ENCODE assay signal across 8 cellular contexts in the genomic region with DNA sequence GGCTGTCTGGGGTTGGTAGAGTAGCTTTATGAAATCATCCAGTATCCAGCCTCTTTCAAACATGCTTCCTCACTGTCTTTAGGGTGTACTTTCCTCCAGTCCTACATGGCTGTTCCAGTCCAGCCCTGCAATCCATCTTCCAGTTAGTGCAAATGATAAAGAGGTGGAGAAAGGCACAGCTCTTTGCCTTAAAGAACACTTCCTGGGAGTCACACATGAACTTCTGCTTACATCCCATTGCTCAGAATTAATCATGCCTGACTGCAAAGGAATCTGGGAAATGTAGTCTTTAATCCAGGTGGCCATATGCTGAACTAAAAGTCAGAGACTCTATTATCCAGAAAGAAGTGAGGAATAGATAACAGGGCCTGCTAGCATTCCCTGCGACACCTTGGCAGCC.
DNase-seq lines count a peak whose midpoint lies in the region; ATAC-seq and TF ChIP-seq lines count a peak whose summit lies in the region.

No MANE protein-coding gene starts in this region.

- TF ChIP-seq CTCF in right lobe of liver (IDR thresholded peaks at IDR 0.05), result no peak

- no peak overlapping the region for H3K27ac ChIP-seq in right lobe of liver

- H3K4me3 Mint-ChIP-seq in activated naive CD8-positive, alpha-beta T cell treated with anti-CD3 and anti-CD28 coated beads, Interleukin-2, amount 50 U/mL, for 24 hours, result no peak overlapping the region

- H3K27me3 Mint-ChIP-seq in activated naive CD8-positive, alpha-beta T cell treated with anti-CD3 and anti-CD28 coated beads, Interleukin-2, amount 50 U/mL, for 24 hours, result peaks cover 2% of the 10 kb centered on the region

- H3K27ac Mint-ChIP-seq in activated naive CD8-positive, alpha-beta T cell treated with anti-CD3 and anti-CD28 coated beads, Interleukin-2, amount 50 U/mL, for 24 hours, result no peak overlapping the region

- intact Hi-C loops in right lobe of liver (cut with DNase I), result no loop called here

- peak; percentile 21 for ATAC-seq in activated naive CD8-positive, alpha-beta T cell treated with anti-CD3 and anti-CD28 coated beads, Interleukin-2, amount 50 U/mL, for 24 hours
- ATAC-seq in right lobe of liver (peak; percentile 75 to 86 (median 82)), HG02610 (IDR thresholded peaks at IDR 0.05; ENCODE audit: unreplicated experiment) (no peak), GM21526 (IDR thresholded peaks at IDR 0.05; ENCODE audit: low FRiP score, unreplicated experiment) (no peak), HG02642 (IDR thresholded peaks at IDR 0.05; ENCODE audit: poor library complexity, unreplicated experiment) (no peak)

- no peak overlapping the region for H3K4me3 ChIP-seq in right lobe of liver

- H3K9me3 ChIP-seq in right lobe of liver, result no peaks in the 10 kb centered on the region

- no peaks in the 10 kb centered on the region for H3K36me3 ChIP-seq in right lobe of liver

- no peaks in the 10 kb centered on the region for H3K9me3 Mint-ChIP-seq in activated naive CD8-positive, alpha-beta T cell treated with anti-CD3 and anti-CD28 coated beads, Interleukin-2, amount 50 U/mL, for 24 hours

- no peaks in the 10 kb centered on the region for H3K4me1 ChIP-seq in right lobe of liver

- H3K36me3 Mint-ChIP-seq in activated naive CD8-positive, alpha-beta T cell treated with anti-CD3 and anti-CD28 coated beads, Interleukin-2, amount 50 U/mL, for 24 hours (ENCODE audit: low read depth), result no peaks in the 10 kb centered on the region

- no peaks in the 10 kb centered on the region for H3K27me3 ChIP-seq in right lobe of liver

- 90% methylated on average over 1 of the region's 1 CpG for WGBS in right lobe of liver (ENCODE audit: insufficient coverage, low coverage, low lambda C conversion rate, missing lambda C conversion rate)

- DNase-seq in GF-D8 (lab: John Stamatoyannopoulos, UW) (peak; percentile 25), NCI-H1694 (lab: John Stamatoyannopoulos, UW) (peak; percentile 10), right lobe of liver (no peak)
- DNase-seq in activated naive CD8-positive, alpha-beta T cell treated with anti-CD3 and anti-CD28 coated beads, Interleukin-2, amount 50 U/mL, for 24 hours, result no peak
- no peak for DNase-seq in activated CD4-positive, alpha-beta T cell treated with anti-CD3 and anti-CD28 coated beads, Interleukin-2, amount 50 U/mL, for 4 hours

- H3K4me1 Mint-ChIP-seq in activated naive CD8-positive, alpha-beta T cell treated with anti-CD3 and anti-CD28 coated beads, Interleukin-2, amount 50 U/mL, for 24 hours, result no peaks in the 10 kb centered on the region

- no peak for TF ChIP-seq POLR2A in right lobe of liver (IDR thresholded peaks at IDR 0.05)

Comparison
In these comparisons a context has a peak if more than half of its experiments do, and no peak if none do; other contexts are left out.
1. DNase-seq: peak in GF-D8 (single experiment) and NCI-H1694 (single experiment); none in activated naive CD8-positive, alpha-beta T cell treated with anti-CD3 and anti-CD28 coated beads, Interleukin-2, amount 50 U/mL, for 24 hours (single experiment), right lobe of liver (0 of 3) and activated CD4-positive, alpha-beta T cell treated with anti-CD3 and anti-CD28 coated beads, Interleukin-2, amount 50 U/mL, for 4 hours (0 of 2).
2. ATAC-seq: peak in activated naive CD8-positive, alpha-beta T cell treated with anti-CD3 and anti-CD28 coated beads, Interleukin-2, amount 50 U/mL, for 24 hours (single experiment) and right lobe of liver (4 of 4); none in HG02610 (single experiment), GM21526 (single experiment) and HG02642 (single experiment).